11 cellular contexts compared by ENCODE assay signal in genomic region chr6:109048670-109049415, GRCh38.
"Had no signal": no experiment of that assay in that cellular context is flagged by ENCODE, and none has a peak within 500 bp of the region (broad histone marks: within the 10 kb centered on the region; RNA-seq: fewer than 3 reads in every experiment).

No MANE protein-coding gene starts in this region.

- H3K4me3 ChIP-seq: left lung had no signal

- ATAC-seq: activated CD8-positive, alpha-beta T cell treated with anti-CD3 and anti-CD28 coated beads, Interleukin-2, amount 10 ng/mL, durations not matched to agents 7 days and 5 days; stimulated activated memory B cell treated with anti-CD40 and anti-IgM and Interleukin-4, amounts not matched to agents 10 μg/mL and 1 μg/mL and 100 μg/mL, for 72 hours had no signal

- DNase-seq: activated CD4-positive, alpha-beta T cell treated with anti-CD3 and anti-CD28 coated beads for 36 hours; activated CD8-positive, alpha-beta memory T cell treated with anti-CD3 and anti-CD28 coated beads, Interleukin-2, amount 50 U/mL, for 48 hours; activated CD8-positive, alpha-beta T cell treated with anti-CD3 and anti-CD28 coated beads, Interleukin-2, amount 10 ng/mL, durations not matched to agents 7 days and 5 days; activated naive CD4-positive, alpha-beta T cell treated with Interleukin-2 at 50 U/mL for 16 hours; caudate nucleus; left lung; mesenchymal stem cell; small intestine; trophoblast cell had no signal

- H3K36me3 ChIP-seq: left lung had no signal

- H3K9me3 ChIP-seq: left lung had no signal

- H3K27me3 ChIP-seq: left lung had no signal

- H3K27ac ChIP-seq: VCaP had no signal
